ENCODE assay signal across 21 cellular contexts in genomic region chr10:43818687-43819086, GRCh38.
"Had no signal": no experiment of that assay in that cellular context is flagged by ENCODE, and none has a peak within 500 bp of the region (broad histone marks: within the 10 kb centered on the region; RNA-seq: fewer than 3 reads in every experiment).

No MANE protein-coding gene starts in this region.

- ATAC-seq: left colon; left ventricle myocardium superior; naive thymus-derived CD8-positive, alpha-beta T cell had no signal

- H3K27me3 ChIP-seq: ovary, right atrium auricular region, sigmoid colon, suprapubic skin, thyroid gland, upper lobe of left lung, uterus had no signal

- H3K9me3 ChIP-seq: ovary, right atrium auricular region, sigmoid colon, suprapubic skin, thyroid gland, upper lobe of left lung, uterus had no signal

- H3K27ac ChIP-seq: dorsolateral prefrontal cortex, ovary, skin epidermis, suprapubic skin, thyroid gland, upper lobe of left lung had no signal

- H3K27me3 Mint-ChIP-seq: naive thymus-derived CD8-positive, alpha-beta T cell had no signal

- DNase-seq: cortex of kidney; dorsolateral prefrontal cortex; effector CD8-positive, alpha-beta T cell; foreskin melanocyte; head of caudate nucleus; hippocampal formation; left colon; left ventricle myocardium superior; mesendoderm; naive thymus-derived CD8-positive, alpha-beta T cell; ovary; sigmoid colon; stimulated activated CD4-positive, alpha-beta T cell treated with anti-CD3 and anti-CD28 coated beads, Interleukin-2, amount 100 ng/mL, for 24 hours; stimulated activated naive CD4-positive, alpha-beta T cell; thyroid gland; upper lobe of left lung; uterus had no signal

- H3K36me3 Mint-ChIP-seq: naive thymus-derived CD8-positive, alpha-beta T cell had no signal

- H3K9me3 Mint-ChIP-seq: naive thymus-derived CD8-positive, alpha-beta T cell had no signal

- H3K36me3 ChIP-seq: ovary, right atrium auricular region, sigmoid colon, suprapubic skin, thyroid gland, upper lobe of left lung, uterus had no signal

- H3K4me3 ChIP-seq: dorsolateral prefrontal cortex, lung, ovary, right atrium auricular region, sigmoid colon, skin epidermis, suprapubic skin, thyroid gland, upper lobe of left lung, uterus had no signal
